In genomic region chr1:89609781-89610456, GRCh38 we compare ENCODE assay signal across 1 cellular context.
TF ChIP-seq lines count a peak whose summit lies in the region.

No MANE protein-coding gene starts in this region.

TF ChIP-seq in HepG2, 621 proteins besides CTCF, POLR2A, EP300 and RAD21 (continued from another document and continues in another):
- peak; percentile 34; the same call in 1 of the 2 replicates for TF ChIP-seq ZNF441 (CRISPR knock-in tag; IDR thresholded peaks at IDR 0.05; ENCODE audit: borderline replicate concordance)
- no peak for TF ChIP-seq CENPX (CRISPR knock-in tag; IDR thresholded peaks at IDR 0.05)
- TF ChIP-seq ZBTB7B (CRISPR knock-in tag; IDR thresholded peaks at IDR 0.05): 0 out of 2 replicates have a peak, but pooled peaks have one; percentile 39
- TF ChIP-seq JUND (CRISPR knock-in tag; IDR thresholded peaks at IDR 0.05): no peak
- TF ChIP-seq E2F1 (CRISPR knock-in tag; IDR thresholded peaks at IDR 0.05): no peak
- no peak for TF ChIP-seq FOSL1 (CRISPR knock-in tag; IDR thresholded peaks at IDR 0.05; ENCODE audit: borderline replicate concordance)
- TF ChIP-seq GABPB1 (CRISPR knock-in tag; IDR thresholded peaks at IDR 0.05): peak; percentile 62
- TF ChIP-seq ZNF776 (CRISPR knock-in tag; IDR thresholded peaks at IDR 0.05): no peak
- no peak for TF ChIP-seq NRL (CRISPR knock-in tag; IDR thresholded peaks at IDR 0.05; ENCODE audit: borderline replicate concordance)
- no peak for TF ChIP-seq ZIK1 (CRISPR knock-in tag; IDR thresholded peaks at IDR 0.05; ENCODE audit: borderline replicate concordance, low read depth)
- no peak for TF ChIP-seq ZNF318 (CRISPR knock-in tag; IDR thresholded peaks at IDR 0.05)
- TF ChIP-seq SMARCE1 (IDR thresholded peaks at IDR 0.05; ENCODE audit: borderline replicate concordance): no peak
- TF ChIP-seq ZNF567 (CRISPR knock-in tag; IDR thresholded peaks at IDR 0.05; ENCODE audit: borderline replicate concordance): no peak
- TF ChIP-seq SIN3A (IDR thresholded peaks at IDR 0.05; ENCODE audit: borderline replicate concordance, low read depth, low read length): no peak
- no peak for TF ChIP-seq ELF3 (CRISPR knock-in tag; IDR thresholded peaks at IDR 0.05)
- TF ChIP-seq RFXANK (CRISPR knock-in tag; IDR thresholded peaks at IDR 0.05): no peak
- TF ChIP-seq SIX1 (CRISPR knock-in tag; IDR thresholded peaks at IDR 0.05; ENCODE audit: borderline replicate concordance): no peak; the same call in 1 of the 2 replicates
- TF ChIP-seq MAFF (IDR thresholded peaks at IDR 0.05; ENCODE audit: low read depth, low read length): no peak
- TF ChIP-seq KAT2B (IDR thresholded peaks at IDR 0.05; ENCODE audit: borderline replicate concordance, low read depth, low read length): no peak
- no peak for TF ChIP-seq TOPORS (CRISPR knock-in tag; IDR thresholded peaks at IDR 0.05)
- 0 out of 2 replicates have a peak, but pooled peaks have one; percentile 18 for TF ChIP-seq HDAC2 (CRISPR knock-in tag; IDR thresholded peaks at IDR 0.05)
- no peak for TF ChIP-seq MATR3 (CRISPR knock-in tag; IDR thresholded peaks at IDR 0.05)
- TF ChIP-seq ZNF431 (CRISPR knock-in tag; IDR thresholded peaks at IDR 0.05; ENCODE audit: borderline replicate concordance, low read depth): peak; percentile 58; the same call in 1 of the 2 replicates
- TF ChIP-seq DR1 (CRISPR knock-in tag; IDR thresholded peaks at IDR 0.05): no peak; the same call in 1 of the 2 replicates
- TF ChIP-seq FOXK2 (IDR thresholded peaks at IDR 0.05): no peak
- no peak for TF ChIP-seq ZNF777 (CRISPR knock-in tag; IDR thresholded peaks at IDR 0.05)
- TF ChIP-seq ZNF768 (CRISPR knock-in tag; IDR thresholded peaks at IDR 0.05): peak; percentile 36; the same call in 1 of the 2 replicates
- no peak for TF ChIP-seq ZBTB10 (CRISPR knock-in tag; IDR thresholded peaks at IDR 0.05; ENCODE audit: borderline replicate concordance)
- TF ChIP-seq AKAP8 (CRISPR knock-in tag; IDR thresholded peaks at IDR 0.05): no peak
- TF ChIP-seq GATA4 (IDR thresholded peaks at IDR 0.05; ENCODE audit: borderline replicate concordance, low read depth): no peak
- TF ChIP-seq POLR2G (IDR thresholded peaks at IDR 0.05; ENCODE audit: low read depth, low read length): peak; percentile 57; the same call in 1 of the 2 replicates
- TF ChIP-seq THRA (CRISPR knock-in tag; IDR thresholded peaks at IDR 0.05; ENCODE audit: borderline replicate concordance): no peak
- TF ChIP-seq ZSCAN21 (CRISPR knock-in tag; IDR thresholded peaks at IDR 0.05; ENCODE audit: borderline replicate concordance): no peak
- peak; percentile 78 for TF ChIP-seq ZFX (CRISPR knock-in tag; IDR thresholded peaks at IDR 0.05; ENCODE audit: low read depth)
- TF ChIP-seq GLMP (CRISPR knock-in tag; IDR thresholded peaks at IDR 0.05; ENCODE audit: borderline replicate concordance): no peak
- TF ChIP-seq ZNF710 (CRISPR knock-in tag; IDR thresholded peaks at IDR 0.05; ENCODE audit: borderline replicate concordance): no peak
- no peak for TF ChIP-seq KAT7 (CRISPR knock-in tag; IDR thresholded peaks at IDR 0.05; ENCODE audit: borderline replicate concordance)
- TF ChIP-seq AKNA (CRISPR knock-in tag; IDR thresholded peaks at IDR 0.05; ENCODE audit: borderline replicate concordance): no peak
- TF ChIP-seq TCF12 (IDR thresholded peaks at IDR 0.05): no peak
- 0 out of 2 replicates have a peak, but pooled peaks have one; percentile 35 for TF ChIP-seq TCF12 (CRISPR knock-in tag; IDR thresholded peaks at IDR 0.05)
- 0 out of 2 replicates have a peak, but pooled peaks have one; percentile 31 for TF ChIP-seq PHF20 (CRISPR knock-in tag; IDR thresholded peaks at IDR 0.05)
- no peak for TF ChIP-seq NBN (conservative IDR thresholded peaks at IDR 0.05)
- no peak for TF ChIP-seq ARNT2 (CRISPR knock-in tag; IDR thresholded peaks at IDR 0.05; ENCODE audit: low read depth)
